In the genomic region with DNA sequence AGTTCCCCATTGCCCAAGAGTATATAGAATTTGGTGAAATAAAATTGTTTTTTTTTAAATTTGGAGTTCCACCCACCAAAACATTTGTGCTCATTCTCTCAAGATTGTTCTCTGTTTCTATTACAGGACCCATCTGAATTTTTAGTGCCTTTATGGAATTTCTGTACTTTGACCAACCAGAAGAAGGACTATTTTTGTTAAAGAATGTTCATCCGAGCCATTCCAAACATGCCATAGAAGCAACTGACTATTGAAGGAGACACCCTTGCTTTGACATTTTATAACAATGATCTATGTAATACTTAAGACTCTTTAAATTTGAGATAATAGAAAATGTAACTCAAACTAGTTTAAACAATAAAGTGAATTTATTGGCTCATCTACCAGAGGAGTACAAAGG, we compare ENCODE assay signal across 35 cellular contexts.
"Had no signal": no experiment of that assay in that cellular context is flagged by ENCODE, and none has a peak within 500 bp of the region (broad histone marks: within the 10 kb centered on the region; RNA-seq: fewer than 3 reads in every experiment).

No MANE protein-coding gene starts in this region.

- H3K27ac ChIP-seq: ascending aorta, cardiac muscle cell, KMS-11, PC-9, VCaP had no signal

- H3K27me3 ChIP-seq: ascending aorta, cardiac muscle cell had no signal

- H3K9ac ChIP-seq: KMS-11 had no signal

- DNase-seq: activated B cell treated with CpG ODN at 0.5 μM for 24 hours; activated CD4-positive, alpha-beta memory T cell treated with anti-CD3 and anti-CD28 coated beads for 36 hours; activated CD4-positive, alpha-beta T cell treated with anti-CD3 and anti-CD28 coated beads for 4 hours; activated CD4-positive, alpha-beta T cell treated with anti-CD3 and anti-CD28 coated beads, Interleukin-2, amount 50 U/mL, for 1 hour; activated CD4-positive, CD25-positive, alpha-beta regulatory T cell treated with anti-CD3 and anti-CD28 coated beads, Interleukin-2, amount 50 U/mL, for 72 hours; activated CD8-positive, alpha-beta memory T cell treated with anti-CD3 and anti-CD28 coated beads, Interleukin-2, amount 50 U/mL, for 4 hours; activated gamma-delta T cell treated with Interleukin-2 at 50 U/mL for 16 hours; activated naive CD4-positive, alpha-beta T cell treated with anti-CD3 and anti-CD28 coated beads for 36 hours; activated naive CD8-positive, alpha-beta T cell treated with anti-CD3 and anti-CD28 coated beads for 36 hours; activated T-cell treated with anti-CD3 and anti-CD28 coated beads for 4 hours; activated T-cell treated with anti-CD3 and anti-CD28 coated beads, Interleukin-2, amount 50 U/mL, for 4 hours; amygdala; MM.1S; MV-4-11; NCI-H1092 treated with DMSO at 0.1 percent for 48 hours; NCI-H1417; NCI-H146; NCI-H187; NCI-H2029 treated with DMSO at 0.1 percent for 48 hours; NCI-H2107; NCI-H2171; NCI-H510A; NCI-H526; NCI-H748 treated with DMSO at 0.1 percent for 48 hours; PC-9; Right ventricle myocardium superior; SW 1271; T-helper 1 cell; T-helper 2 cell; T-helper 9 cell had no signal

- H3K4me3 Mint-ChIP-seq: activated B cell treated with CpG ODN at 0.5 μM for 24 hours; activated CD4-positive, alpha-beta memory T cell treated with anti-CD3 and anti-CD28 coated beads for 36 hours; activated naive CD4-positive, alpha-beta T cell treated with anti-CD3 and anti-CD28 coated beads for 36 hours; activated naive CD8-positive, alpha-beta T cell treated with anti-CD3 and anti-CD28 coated beads for 36 hours; activated T-cell treated with anti-CD3 and anti-CD28 coated beads, Interleukin-2, amount 50 U/mL, for 4 hours; activated T-helper 1 cell treated with anti-CD3 and anti-CD28 coated beads, Interleukin-12 subunit alpha, Interleukin-12 subunit beta, Interleukin-2, Interleukin-4 antibody, amounts not matched to agents 30 ng/mL and 10 ng/mL and 1 ng/mL, durations not matched to agents 14 hours and 24 hours and 36 hours had no signal

- H3K36me3 ChIP-seq: ascending aorta, cardiac muscle cell had no signal

- H3K36me3 Mint-ChIP-seq: activated CD4-positive, alpha-beta memory T cell treated with anti-CD3 and anti-CD28 coated beads for 36 hours; activated naive CD8-positive, alpha-beta T cell treated with anti-CD3 and anti-CD28 coated beads for 36 hours had no signal

- H3K4me1 Mint-ChIP-seq: activated B cell treated with CpG ODN at 0.5 μM for 24 hours; activated naive CD8-positive, alpha-beta T cell treated with anti-CD3 and anti-CD28 coated beads for 36 hours had no signal

- ATAC-seq: activated T-cell treated with anti-CD3 and anti-CD28 coated beads, Interleukin-2, amount 50 U/mL, for 4 hours had no signal

- H3K27ac Mint-ChIP-seq: activated B cell treated with CpG ODN at 0.5 μM for 24 hours; activated CD4-positive, alpha-beta memory T cell treated with anti-CD3 and anti-CD28 coated beads for 36 hours; activated naive CD4-positive, alpha-beta T cell treated with anti-CD3 and anti-CD28 coated beads for 36 hours; activated naive CD8-positive, alpha-beta T cell treated with anti-CD3 and anti-CD28 coated beads for 36 hours; activated T-helper 1 cell treated with anti-CD3 and anti-CD28 coated beads, Interleukin-12 subunit alpha, Interleukin-12 subunit beta, Interleukin-2, Interleukin-4 antibody, amounts not matched to agents 30 ng/mL and 10 ng/mL and 1 ng/mL, durations not matched to agents 14 hours and 24 hours and 36 hours had no signal

- H3K27me3 Mint-ChIP-seq: activated B cell treated with CpG ODN at 0.5 μM for 24 hours; activated CD4-positive, alpha-beta memory T cell treated with anti-CD3 and anti-CD28 coated beads for 36 hours; activated naive CD8-positive, alpha-beta T cell treated with anti-CD3 and anti-CD28 coated beads for 36 hours had no signal

- H3K4me3 ChIP-seq: ascending aorta, cardiac muscle cell, PC-9 had no signal

- H3K4me2 ChIP-seq: KMS-11, PC-9 had no signal

- H3K9me3 Mint-ChIP-seq: activated B cell treated with CpG ODN at 0.5 μM for 24 hours had no signal

- H2AFZ ChIP-seq: PC-9 had no signal
